1 cellular context compared by ENCODE assay signal in genomic region chr3:193777524-193777923, GRCh38.
TF ChIP-seq lines count a peak whose summit lies in the region.

No MANE protein-coding gene starts in this region.

TF ChIP-seq in HepG2, 621 proteins besides CTCF, POLR2A, EP300 and RAD21 (continued from another document and continues in another):
- no peak for TF ChIP-seq ZNF576 (CRISPR knock-in tag; IDR thresholded peaks at IDR 0.05)
- no peak for TF ChIP-seq BCLAF1 (IDR thresholded peaks at IDR 0.05)
- TF ChIP-seq FOXK1 (CRISPR knock-in tag; IDR thresholded peaks at IDR 0.05; ENCODE audit: borderline replicate concordance, low read depth): peak; percentile 18; the same call in 1 of the 2 replicates
- TF ChIP-seq ARID4A (CRISPR knock-in tag; IDR thresholded peaks at IDR 0.05; ENCODE audit: borderline replicate concordance): no peak; the same call in 1 of the 2 replicates
- peak; percentile 82; the same call in 1 of the 2 replicates for TF ChIP-seq MIER3 (CRISPR knock-in tag; IDR thresholded peaks at IDR 0.05; ENCODE audit: borderline replicate concordance)
- peak; percentile 60; the same call in 1 of the 2 replicates for TF ChIP-seq ZNF281 (CRISPR knock-in tag; IDR thresholded peaks at IDR 0.05; ENCODE audit: borderline replicate concordance)
- TF ChIP-seq HNF4A (CRISPR knock-in tag; IDR thresholded peaks at IDR 0.05): peak; percentile 94
- TF ChIP-seq ARNTL (CRISPR knock-in tag; IDR thresholded peaks at IDR 0.05): no peak
- TF ChIP-seq ZNF781 (CRISPR knock-in tag; IDR thresholded peaks at IDR 0.05; ENCODE audit: borderline replicate concordance, not compliant biosample characterization): no peak
- peak; percentile 65; the same call in 1 of the 2 replicates for TF ChIP-seq GABPB1 (CRISPR knock-in tag; IDR thresholded peaks at IDR 0.05)
- peak; percentile 96 for TF ChIP-seq ARID5B (CRISPR knock-in tag; IDR thresholded peaks at IDR 0.05)
- TF ChIP-seq NCOA2 (CRISPR knock-in tag; IDR thresholded peaks at IDR 0.05): peak; percentile 70
- TF ChIP-seq RARA (CRISPR knock-in tag; IDR thresholded peaks at IDR 0.05): peak; percentile 86
- peak; percentile 88 for TF ChIP-seq TFAP4 (IDR thresholded peaks at IDR 0.05; ENCODE audit: borderline replicate concordance, low read depth)
- no peak for TF ChIP-seq MAFG (CRISPR knock-in tag; IDR thresholded peaks at IDR 0.05)
- TF ChIP-seq CBX1 (IDR thresholded peaks at IDR 0.05; ENCODE audit: low read depth): no peak
- no peak for TF ChIP-seq JUN (CRISPR knock-in tag; IDR thresholded peaks at IDR 0.05)
- TF ChIP-seq PLSCR1 (CRISPR knock-in tag; IDR thresholded peaks at IDR 0.05; ENCODE audit: borderline replicate concordance): no peak
- no peak for TF ChIP-seq BRF2 (CRISPR knock-in tag; IDR thresholded peaks at IDR 0.05)
- TF ChIP-seq IRF9 (CRISPR knock-in tag; IDR thresholded peaks at IDR 0.05; ENCODE audit: borderline replicate concordance): peak; percentile 27; the same call in 1 of the 2 replicates
- TF ChIP-seq ISX (CRISPR knock-in tag; conservative IDR thresholded peaks at IDR 0.05): no peak
- peak; percentile 51; the same call in 1 of the 2 replicates for TF ChIP-seq HIC2 (CRISPR knock-in tag; IDR thresholded peaks at IDR 0.05; ENCODE audit: low read depth)
- TF ChIP-seq IRF2 (CRISPR knock-in tag; IDR thresholded peaks at IDR 0.05): peak; percentile 78
- TF ChIP-seq DRAP1 (CRISPR knock-in tag; IDR thresholded peaks at IDR 0.05): peak; percentile 45; the same call in 1 of the 2 replicates
- no peak for TF ChIP-seq HBP1 (CRISPR knock-in tag; IDR thresholded peaks at IDR 0.05; ENCODE audit: low read depth)
- TF ChIP-seq ZNF83 (CRISPR knock-in tag; IDR thresholded peaks at IDR 0.05; ENCODE audit: borderline replicate concordance): no peak
- TF ChIP-seq CEBPG (CRISPR knock-in tag; IDR thresholded peaks at IDR 0.05): peak; percentile 54; the same call in 1 of the 2 replicates
- no peak for TF ChIP-seq ATF3 (CRISPR knock-in tag; IDR thresholded peaks at IDR 0.05)
